1 cellular context compared by ENCODE assay signal in genomic region chr21:35398366-35398982, GRCh38.
TF ChIP-seq lines count a peak whose summit lies in the region.

No MANE protein-coding gene starts in this region.

TF ChIP-seq in K562, 482 proteins besides CTCF, POLR2A, EP300 and RAD21 (continued from another document):
- no peak for TF ChIP-seq ATF4 (CRISPR knock-in tag; IDR thresholded peaks at IDR 0.05)
